11 cellular contexts compared by ENCODE assay signal in the genomic region with DNA sequence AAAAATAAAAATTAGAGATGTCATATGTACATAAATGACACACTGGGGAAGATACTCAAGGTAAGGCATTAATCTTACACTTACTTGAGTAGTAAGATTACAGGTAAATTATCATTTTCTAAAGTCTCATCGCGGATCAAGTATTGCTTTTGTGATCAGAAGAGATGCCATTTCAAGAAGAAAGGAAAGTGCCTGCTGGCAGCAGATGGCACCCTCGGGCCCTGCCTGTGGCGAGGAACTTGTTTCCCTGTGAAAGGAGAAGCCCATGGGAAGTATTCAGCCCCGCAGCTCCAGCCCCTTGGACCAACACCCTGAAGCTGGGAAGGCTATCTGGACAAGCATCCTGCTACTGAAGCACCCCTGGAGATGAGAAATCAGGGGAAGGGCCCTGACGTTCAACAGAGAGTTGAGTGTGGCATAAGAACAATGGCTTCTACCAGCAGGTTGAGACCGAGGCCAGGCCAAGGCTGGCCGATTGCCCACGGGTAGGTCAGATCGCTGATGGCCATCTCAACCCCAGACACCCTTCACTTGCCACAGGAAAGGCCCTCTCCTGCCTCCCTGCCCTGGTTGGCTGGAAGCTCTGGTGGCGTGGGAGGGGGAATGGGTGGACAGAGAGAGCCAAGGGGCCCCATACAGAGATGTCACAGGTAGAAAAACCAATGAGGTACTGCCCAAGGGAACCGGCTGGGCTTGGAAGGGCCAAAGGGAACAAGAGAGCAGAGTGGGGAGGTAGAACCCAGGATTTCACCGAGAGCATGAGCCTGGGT. TPM values are rescaled to one million over a fixed set of nuclear protein-coding genes. Genes with fewer than 3 reads are reported as not detected.
DNase-seq lines count a peak whose midpoint lies in the region; ATAC-seq and TF ChIP-seq lines count a peak whose summit lies in the region.
"Had no signal": no experiment of that assay in that cellular context is flagged by ENCODE, and none has a peak within 500 bp of the region (broad histone marks: within the 10 kb centered on the region; RNA-seq: fewer than 3 reads in every experiment).

No MANE protein-coding gene starts in this region.

- no peak overlapping the region for H3K4ac ChIP-seq in neuronal stem cell (ENCODE audit: low read length)

- 0 out of 2 replicates have a peak, but pooled peaks have one; percentile 10 for TF ChIP-seq CTCF in LNCAP (IDR thresholded peaks at IDR 0.05)
- peak; percentile 28 for TF ChIP-seq CTCF in brain microvascular endothelial cell (IDR thresholded peaks at IDR 0.05; ENCODE audit: low read depth, low read length, missing control alignments)

- no peak overlapping the region for H3K14ac ChIP-seq in neuronal stem cell (ENCODE audit: low read length)

- in situ Hi-C loops in brain microvascular endothelial cell (cut with HindIII; ENCODE audit: low pct_ligation_motif_present, low sequenced_read_pairs) (no loop called here), KBM-7 (cut with MboI; ENCODE audit: low pct_unique_long_range_greater_than_20kb, low sequenced_read_pairs) (no loop called here)

- H3K4me2 ChIP-seq in neuronal stem cell (ENCODE audit: insufficient read depth, low read length, poor library complexity, severe bottlenecking) = no peak overlapping the region

- peak overlapping the region; percentile 79 for H3K18ac ChIP-seq in neuronal stem cell (ENCODE audit: low read length)

- no peak overlapping the region for H4K8ac ChIP-seq in neuronal stem cell (ENCODE audit: low read depth, low read length)

- no peaks in the 10 kb centered on the region for H3K79me1 ChIP-seq in neuronal stem cell (ENCODE audit: low read depth, low read length)

- ATAC-seq in GM19452 (IDR thresholded peaks at IDR 0.05; ENCODE audit: unreplicated experiment) = no peak
- ATAC-seq in GM19351 (IDR thresholded peaks at IDR 0.05; ENCODE audit: unreplicated experiment) = no peak

- WGBS in neuronal stem cell (ENCODE audit: extremely low coverage in 2 of 2, insufficient read length in 2 of 2, insufficient replicate concordance in 1 of 2), 2 donors = no CpG with 5 or more reads among the region's 13 CpGs

- H3K9me3 ChIP-seq in neuronal stem cell (replicated peaks in 1 of 2; ENCODE audit: control insufficient read depth in 2 of 2, insufficient read depth in 1 of 2, low read depth in 1 of 2, low read length in 2 of 2) = peaks cover 0 to 1% of the 10 kb centered on the region in 2 donors
- H3K9me3 ChIP-seq: uterus had no signal

- H3K27me3 ChIP-seq in brain microvascular endothelial cell (replicated peaks) (no peaks in the 10 kb centered on the region), neuronal stem cell (ENCODE audit: control insufficient read depth in 3 of 3, insufficient read depth in 3 of 3, low read depth in 1 of 3, low read length in 3 of 3) (peaks cover 0 to 13% (median 0%) of the 10 kb centered on the region in 3 experiments)
- H3K27me3 ChIP-seq: uterus had no signal

- H2BK5ac ChIP-seq in neuronal stem cell (ENCODE audit: low read length) = peak overlapping the region; percentile 10

- no peak overlapping the region for H2AFZ ChIP-seq in neuronal stem cell (ENCODE audit: low read length)

- peak; percentile 18 for DNase-seq in NCI-H1105 treated with DMSO at 0.1 percent for 48 hours (lab: John Stamatoyannopoulos, UW)
- no peak for DNase-seq in NCI-H1105 (lab: John Stamatoyannopoulos, UW)
- DNase-seq in brain microvascular endothelial cell = no peak
- no peak for DNase-seq in neuronal stem cell (ENCODE audit: low spot score)
- DNase-seq in KBM-7 = no peak
- DNase-seq: NCI-H1436 treated with DMSO at 0.1 percent for 48 hours, SHP77 treated with DMSO at 0.1 percent for 48 hours, uterus had no signal

- no peak overlapping the region for H2BK120ac ChIP-seq in neuronal stem cell (ENCODE audit: low read depth, low read length)

- H3K27ac ChIP-seq in brain microvascular endothelial cell = no peak overlapping the region
- H3K27ac ChIP-seq in neuronal stem cell (replicated peaks; ENCODE audit: low read length) = no peak overlapping the region
- H3K27ac ChIP-seq: uterus had no signal

- peak overlapping the region; percentile 10 for H2AK5ac ChIP-seq in neuronal stem cell (ENCODE audit: low read depth, low read length)

- no peaks in the 10 kb centered on the region for H3K36me3 ChIP-seq in brain microvascular endothelial cell (replicated peaks)
- H3K36me3 ChIP-seq in neuronal stem cell (replicated peaks in 1 of 2; ENCODE audit: control insufficient read depth in 2 of 2, insufficient read depth in 2 of 2, low read length in 2 of 2) = no peaks in the 10 kb centered on the region
- H3K36me3 ChIP-seq: uterus had no signal

- no peak overlapping the region for H2BK12ac ChIP-seq in neuronal stem cell (ENCODE audit: low read length)

- no peak overlapping the region for H4K91ac ChIP-seq in neuronal stem cell (ENCODE audit: low read depth, low read length, poor library complexity)

- H3K4me3 ChIP-seq in brain microvascular endothelial cell (ENCODE audit: low read depth, low read length) (no peak overlapping the region), neuronal stem cell (ENCODE audit: low read length in 2 of 2) (no peak overlapping the region)
- H3K4me3 ChIP-seq: uterus had no signal

- peaks cover 0 to 4% of the 10 kb centered on the region in 2 donors for H3K4me1 ChIP-seq in neuronal stem cell (ENCODE audit: control insufficient read depth in 2 of 2, insufficient read depth in 1 of 2, low read depth in 1 of 2, low read length in 2 of 2)
- H3K4me1 ChIP-seq: uterus had no signal

- no peak overlapping the region for H3K23ac ChIP-seq in neuronal stem cell (ENCODE audit: low read depth, low read length, poor library complexity)

- H3K9ac ChIP-seq in neuronal stem cell (ENCODE audit: low read depth, low read length, poor library complexity) = no peak overlapping the region

- H2BK15ac ChIP-seq in neuronal stem cell (ENCODE audit: low read length) = peak overlapping the region; percentile 46

RNA-seq across cellular contexts. Expression of gene MXD4, which starts 18.8 kb away (rescaled TPM):
- 45.6 TPM for polyA plus RNA-seq in neuronal stem cell (2013, experiment 1 of 2)
- 47.1 TPM for polyA plus RNA-seq in neuronal stem cell (2013, experiment 2 of 2)

RNA-seq across cellular contexts. Expression of gene HAUS3, which starts 38.8 kb away (rescaled TPM):
- 11.4 TPM for polyA plus RNA-seq in neuronal stem cell (2013, experiment 1 of 2)
- polyA plus RNA-seq in neuronal stem cell (2013, experiment 2 of 2) = 12.2 TPM

RNA-seq across cellular contexts. Expression of gene POLN, which starts 38.8 kb away (rescaled TPM):
- polyA plus RNA-seq in neuronal stem cell (2013, experiment 1 of 2) = 0.77 TPM
- polyA plus RNA-seq in neuronal stem cell (2013, experiment 2 of 2) = 0.54 TPM
